In genomic region chr2:75870133-75870532, GRCh38 we compare ENCODE assay signal across 22 cellular contexts.
"Had no signal": no experiment of that assay in that cellular context is flagged by ENCODE, and none has a peak within 500 bp of the region (broad histone marks: within the 10 kb centered on the region; RNA-seq: fewer than 3 reads in every experiment).

No MANE protein-coding gene starts in this region.

- H3K36me3 ChIP-seq: ovary, stomach had no signal

- H3K4me3 Mint-ChIP-seq: activated CD4-positive, alpha-beta T cell treated with anti-CD3 and anti-CD28 coated beads, Interleukin-2, amount 10 ng/mL, durations not matched to agents 24 days and 14 days; activated naive CD4-positive, alpha-beta T cell treated with anti-CD3 and anti-CD28 coated beads, Interleukin-2, amount 10 ng/mL, durations not matched to agents 7 days and 5 days; activated naive CD8-positive, alpha-beta T cell treated with anti-CD3 and anti-CD28 coated beads, Interleukin-2, amount 50 U/mL, for 24 hours; activated T-cell treated with anti-CD3 and anti-CD28 coated beads, Interleukin-2, amount 50 U/mL, for 4 hours; brain; T-cell; type B pancreatic cell had no signal

- H3K4me1 Mint-ChIP-seq: activated CD4-positive, alpha-beta T cell treated with anti-CD3 and anti-CD28 coated beads, Interleukin-2, amount 10 ng/mL, durations not matched to agents 24 days and 14 days; activated naive CD4-positive, alpha-beta T cell treated with anti-CD3 and anti-CD28 coated beads, Interleukin-2, amount 10 ng/mL, durations not matched to agents 7 days and 5 days; activated naive CD8-positive, alpha-beta T cell treated with anti-CD3 and anti-CD28 coated beads, Interleukin-2, amount 50 U/mL, for 24 hours; brain; naive thymus-derived CD4-positive, alpha-beta T cell had no signal

- H3K36me3 Mint-ChIP-seq: activated naive CD4-positive, alpha-beta T cell treated with anti-CD3 and anti-CD28 coated beads, Interleukin-2, amount 10 ng/mL, durations not matched to agents 7 days and 5 days; brain; naive thymus-derived CD4-positive, alpha-beta T cell; T-cell; type B pancreatic cell had no signal

- H3K9me3 Mint-ChIP-seq: activated CD4-positive, alpha-beta T cell treated with anti-CD3 and anti-CD28 coated beads, Interleukin-2, amount 10 ng/mL, durations not matched to agents 24 days and 14 days; activated naive CD4-positive, alpha-beta T cell treated with anti-CD3 and anti-CD28 coated beads, Interleukin-2, amount 10 ng/mL, durations not matched to agents 7 days and 5 days; activated naive CD8-positive, alpha-beta T cell treated with anti-CD3 and anti-CD28 coated beads, Interleukin-2, amount 50 U/mL, for 24 hours; type B pancreatic cell had no signal

- H3K27ac ChIP-seq: foreskin keratinocyte, ovary, psoas muscle, stomach, testis had no signal

- H3K27ac Mint-ChIP-seq: activated CD4-positive, alpha-beta T cell treated with anti-CD3 and anti-CD28 coated beads, Interleukin-2, amount 10 ng/mL, durations not matched to agents 24 days and 14 days; activated naive CD4-positive, alpha-beta T cell treated with anti-CD3 and anti-CD28 coated beads, Interleukin-2, amount 10 ng/mL, durations not matched to agents 7 days and 5 days; activated naive CD8-positive, alpha-beta T cell treated with anti-CD3 and anti-CD28 coated beads, Interleukin-2, amount 50 U/mL, for 24 hours; brain; naive thymus-derived CD4-positive, alpha-beta T cell; T-cell; type B pancreatic cell had no signal

- H3K27me3 Mint-ChIP-seq: activated CD4-positive, alpha-beta T cell treated with anti-CD3 and anti-CD28 coated beads, Interleukin-2, amount 10 ng/mL, durations not matched to agents 24 days and 14 days; activated naive CD4-positive, alpha-beta T cell treated with anti-CD3 and anti-CD28 coated beads, Interleukin-2, amount 10 ng/mL, durations not matched to agents 7 days and 5 days; activated naive CD8-positive, alpha-beta T cell treated with anti-CD3 and anti-CD28 coated beads, Interleukin-2, amount 50 U/mL, for 24 hours; T-cell; type B pancreatic cell had no signal

- H3K27me3 ChIP-seq: foreskin keratinocyte, ovary, stomach, testis had no signal

- H3K4me3 ChIP-seq: ovary, psoas muscle, stomach, testis had no signal

- H3K4me1 ChIP-seq: foreskin keratinocyte, psoas muscle, testis had no signal

- H3K9me3 ChIP-seq: ovary, psoas muscle, testis had no signal

- DNase-seq: activated CD4-positive, alpha-beta T cell treated with anti-CD3 and anti-CD28 coated beads, Interleukin-2, amount 10 ng/mL, durations not matched to agents 24 days and 14 days; activated CD8-positive, alpha-beta memory T cell treated with anti-CD3 and anti-CD28 coated beads, Interleukin-2, amount 50 U/mL, for 4 hours; activated naive CD4-positive, alpha-beta T cell treated with anti-CD3 and anti-CD28 coated beads, Interleukin-2, amount 10 ng/mL, durations not matched to agents 7 days and 5 days; activated naive CD8-positive, alpha-beta T cell treated with anti-CD3 and anti-CD28 coated beads, Interleukin-2, amount 50 U/mL, for 24 hours; activated T-cell treated with anti-CD3 and anti-CD28 coated beads, Interleukin-2, amount 50 U/mL, for 4 hours; anterior cingulate cortex; caudate nucleus; foreskin keratinocyte; glutamatergic neuron; hippocampal formation; mesenchymal stem cell; naive thymus-derived CD4-positive, alpha-beta T cell; ovary; psoas muscle; right cardiac atrium; stimulated activated CD4-positive, alpha-beta T cell treated with anti-CD3 and anti-CD28 coated beads, Interleukin-2, amount 100 ng/mL, for 48 hours; stomach; T-cell; T1000; testis had no signal

- ATAC-seq: activated naive CD8-positive, alpha-beta T cell treated with anti-CD3 and anti-CD28 coated beads, Interleukin-2, amount 50 U/mL, for 24 hours; activated T-cell treated with anti-CD3 and anti-CD28 coated beads, Interleukin-2, amount 50 U/mL, for 4 hours; foreskin keratinocyte; naive thymus-derived CD4-positive, alpha-beta T cell; psoas muscle; right cardiac atrium; T-cell had no signal
